ENCODE assay signal across 16 cellular contexts in the genomic region with DNA sequence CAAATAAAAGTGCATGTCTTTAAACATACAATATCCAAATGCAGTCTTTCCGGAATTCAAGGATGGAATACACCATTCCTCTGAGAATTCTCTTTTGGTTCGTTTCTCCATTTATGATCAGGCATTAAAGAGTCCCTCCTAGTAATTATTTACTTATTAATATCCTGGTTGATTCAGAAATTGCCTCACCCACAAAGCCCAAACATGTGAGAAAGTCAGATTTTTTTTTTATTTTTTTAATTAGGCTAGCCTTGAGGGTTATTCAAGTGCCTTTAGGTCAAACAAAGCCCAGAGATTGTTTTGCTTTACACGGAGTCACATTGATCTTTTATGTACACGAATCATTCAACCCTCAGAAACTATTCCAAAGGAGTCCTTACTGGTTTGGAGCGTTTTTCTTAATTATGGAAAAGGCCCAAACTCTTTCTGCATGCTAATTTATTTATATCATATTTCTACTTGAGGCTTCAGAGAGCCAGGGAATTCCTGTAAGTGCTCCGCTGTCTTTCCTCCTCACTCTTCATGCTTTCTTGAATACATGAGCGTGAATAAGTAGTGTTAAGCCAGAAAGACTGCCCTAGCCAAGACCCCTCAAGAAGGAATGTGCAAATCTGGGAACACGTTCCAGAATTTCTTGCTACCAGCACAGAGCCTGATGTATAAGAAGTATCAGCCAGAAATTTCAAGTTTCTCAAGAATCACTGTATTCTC. TPM values are rescaled to one million over a fixed set of nuclear protein-coding genes. Genes with fewer than 3 reads are reported as not detected.
DNase-seq lines count a peak whose midpoint lies in the region; ATAC-seq and TF ChIP-seq lines count a peak whose summit lies in the region.
"Had no signal": no experiment of that assay in that cellular context is flagged by ENCODE, and none has a peak within 500 bp of the region (broad histone marks: within the 10 kb centered on the region; RNA-seq: fewer than 3 reads in every experiment).

No MANE protein-coding gene starts in this region.

- in situ Hi-C loops in Caki2 (cut with HindIII; ENCODE audit: low pct_unique_long_range_greater_than_20kb, low sequenced_read_pairs): no loop called here
- in situ Hi-C loops in ACHN (cut with HindIII; ENCODE audit: low pct_ligation_motif_present, low pct_unique_long_range_greater_than_20kb, low sequenced_read_pairs): no loop called here

- H3K9ac ChIP-seq in colonic mucosa (ENCODE audit: low read depth in 2 of 2, low read length in 2 of 2): peak overlapping the region in 1 of 2 donors; percentile 51

- TF ChIP-seq CTCF in colonic mucosa (IDR thresholded peaks at IDR 0.05) (no peak), right lobe of liver (IDR thresholded peaks at IDR 0.05) (no peak), stomach (IDR thresholded peaks at IDR 0.05) (no peak), dorsolateral prefrontal cortex (IDR thresholded peaks at IDR 0.05 in 54 of 56, conservative IDR thresholded peaks at IDR 0.05 in 2 of 56; ENCODE audit: low read depth in 1 of 56, partially characterized antibody in 56 of 56) (no peak)

- WGBS in right lobe of liver (ENCODE audit: insufficient coverage, low coverage, low lambda C conversion rate, missing lambda C conversion rate): 51% methylated on average over 8 of the region's 8 CpGs
- WGBS in stomach, 5 donors: 33 to 52% (median 40%) methylated on average over 8 of the region's 8 CpGs

- H3K4me1 ChIP-seq in colonic mucosa (no peaks in the 10 kb centered on the region), right lobe of liver (peaks cover 2 to 38% (median 13%) of the 10 kb centered on the region in 4 donors), stomach (peaks cover 37 to 69% (median 46%) of the 10 kb centered on the region in 4 donors)
- H3K4me1 ChIP-seq: HAP-1 had no signal

- H3K4me3 ChIP-seq in colonic mucosa (no peak overlapping the region), right lobe of liver (no peak overlapping the region), stomach (no peak overlapping the region), dorsolateral prefrontal cortex (no peak overlapping the region)
- H3K4me3 ChIP-seq: HAP-1 had no signal

- DNase-seq in Caki2 (ENCODE audit: low read depth) (peak; percentile 16), colonic mucosa (no peak), right lobe of liver (no peak), stomach (no peak), ACHN (no peak), retina (no peak), dorsolateral prefrontal cortex (no peak)
- DNase-seq: AML-193, GF-D8, NCI-H1417, NCI-H2029, NCI-H524 treated with DMSO at 0.1 percent for 48 hours had no signal

- intact Hi-C loops in colonic mucosa (cut with DNase I) (no loop called here), right lobe of liver (cut with DNase I) (no loop called here), stomach (cut with DNase I; ENCODE audit: low total_unique reads) (no loop called here), dorsolateral prefrontal cortex (cut with DNase I) (no loop called here)

- peak overlapping the region; percentile 82 for H3K27ac ChIP-seq in colonic mucosa
- H3K27ac ChIP-seq in right lobe of liver: peak overlapping the region in 2 of 3 donors; percentile 35 to 82
- peak overlapping the region; percentile 54 to 87 (median 76) for H3K27ac ChIP-seq in stomach
- peak overlapping the region in 1 of 59 donors; percentile 53 for H3K27ac ChIP-seq in dorsolateral prefrontal cortex
- H3K27ac ChIP-seq: RWPE1 had no signal

- no peak for TF ChIP-seq EP300 in stomach (IDR thresholded peaks at IDR 0.05)

- no peak for ATAC-seq in right lobe of liver

- H3K36me3 ChIP-seq in colonic mucosa (no peaks in the 10 kb centered on the region), right lobe of liver (no peaks in the 10 kb centered on the region), stomach (no peaks in the 10 kb centered on the region)
- H3K36me3 ChIP-seq: HAP-1 had no signal

- no peak for TF ChIP-seq POLR2A in right lobe of liver (IDR thresholded peaks at IDR 0.05)
- no peak for TF ChIP-seq POLR2A in stomach (IDR thresholded peaks at IDR 0.05)

- H3K9me3 ChIP-seq in colonic mucosa (no peaks in the 10 kb centered on the region), right lobe of liver (no peaks in the 10 kb centered on the region), stomach (peaks cover 0 to 8% (median 0%) of the 10 kb centered on the region in 4 donors)
- H3K9me3 ChIP-seq: HAP-1 had no signal

- H3K27me3 ChIP-seq in colonic mucosa: no peaks in the 10 kb centered on the region
- H3K27me3 ChIP-seq in right lobe of liver: no peaks in the 10 kb centered on the region
- H3K27me3 ChIP-seq in stomach: no peaks in the 10 kb centered on the region
- H3K27me3 ChIP-seq in dorsolateral prefrontal cortex: no peaks in the 10 kb centered on the region

RNA-seq across cellular contexts. Expression of a gene that starts 6.5 kb away (rescaled TPM):
- 0.84 TPM in 1 of 2 replicates, not detected in the other for total RNA-seq in Caki2 (2014; rRNA removed; shearing (Covaris generic); ENCODE audit: low replicate concordance)
- total RNA-seq in colonic mucosa (1,000 to 10,000 TPM; 1,318 to 1,657 TPM), right lobe of liver (10 to 100 TPM in 3 of 6 experiments, 1 to 10 TPM in 3; 2.0 to 12.6 (median 7.8) TPM), stomach (100 to 1,000 TPM in 3 of 5 donors, 10 to 100 TPM in 2; 15.8 to 532 (median 122) TPM), dorsolateral prefrontal cortex (10 to 100 TPM in 4 of 120 experiments, 1 to 10 TPM in 96, under 1 TPM in 9, not detected in 11; 0.49 to 14.4 (median 2.3) TPM)
- polyA plus RNA-seq in stomach: 100 to 1,000 TPM; 122 to 508 (median 211) TPM
- total RNA-seq: OCI-LY7 had no signal
- polyA plus RNA-seq: IgD-negative memory B cell had no signal
